8 cellular contexts compared by ENCODE assay signal in genomic region chr1:21651214-21652042, GRCh38. TPM values are rescaled to one million over a fixed set of nuclear protein-coding genes. Genes with fewer than 3 reads are reported as not detected.
DNase-seq lines count a peak whose midpoint lies in the region; ATAC-seq and TF ChIP-seq lines count a peak whose summit lies in the region.

No MANE protein-coding gene starts in this region.

- no peak overlapping the region for H3K27ac Mint-ChIP-seq in CD4-positive, alpha-beta T cell
- peak overlapping the region; percentile 43 for H3K27ac Mint-ChIP-seq in neural crest cell (ENCODE audit: unreplicated experiment)

- no peaks in the 10 kb centered on the region for H3K9me3 ChIP-seq in CD4-positive, alpha-beta T cell (ENCODE audit: control insufficient read depth, low read length)
- no peaks in the 10 kb centered on the region for H3K9me3 ChIP-seq in esophagus squamous epithelium

- no peaks in the 10 kb centered on the region for H3K9me3 Mint-ChIP-seq in CD4-positive, alpha-beta T cell
- no peaks in the 10 kb centered on the region for H3K9me3 Mint-ChIP-seq in neural crest cell

- peaks cover 6% of the 10 kb centered on the region for H3K27me3 Mint-ChIP-seq in CD4-positive, alpha-beta T cell
- H3K27me3 Mint-ChIP-seq in neural crest cell (ENCODE audit: low read depth), result peaks cover 27% of the 10 kb centered on the region

- TF ChIP-seq POLR2A in esophagus squamous epithelium (IDR thresholded peaks at IDR 0.05), result no peak

- H3K27me3 ChIP-seq in CD4-positive, alpha-beta T cell (ENCODE audit: control insufficient read depth, insufficient read depth, low read length), result peaks cover 15% of the 10 kb centered on the region
- H3K27me3 ChIP-seq in esophagus squamous epithelium, result peaks cover 0 to 56% (median 2%) of the 10 kb centered on the region in 4 donors

- H3K4me1 ChIP-seq in esophagus squamous epithelium, result peaks cover 8 to 40% (median 9%) of the 10 kb centered on the region in 3 donors

- intact Hi-C loops in CD4-positive, alpha-beta T cell (cut with DNase I, micrococcal nuclease), result loop anchor here in 1 of 2 experiments (10.0 kb wide), 1 partner anchor 397 kb away; no protein-coding TSS in a partner anchor
- intact Hi-C loops in esophagus squamous epithelium (cut with DNase I), result loop anchor here (10.0 kb wide), 2 partner anchors 127 to 287 kb away; no protein-coding TSS in a partner anchor

- no peaks in the 10 kb centered on the region for H3K36me3 Mint-ChIP-seq in CD4-positive, alpha-beta T cell (ENCODE audit: low read depth)
- no peaks in the 10 kb centered on the region for H3K36me3 Mint-ChIP-seq in neural crest cell (ENCODE audit: low read depth)

- 15 to 18% methylated on average over 9 of the region's 80 CpGs for WGBS in esophagus squamous epithelium, 2 donors

- peak in 9 of 10 experiments; percentile 20 to 56 (median 36) for DNase-seq in CD4-positive, alpha-beta T cell
- DNase-seq in LNCaP clone FGC (ENCODE audit: low read depth) (no peak), activated T-cell treated with anti-CD3 and anti-CD28 coated beads for 24 hours (ENCODE audit: low read depth) (peak; percentile 35), esophagus squamous epithelium (lab: John Stamatoyannopoulos, UW) (no peak), neural crest cell (ENCODE audit: low read depth, low spot score) (peak; percentile 28), SK-N-DZ (ENCODE audit: low spot score) (no peak)

- no peak overlapping the region for H3K27ac ChIP-seq in CD4-positive, alpha-beta T cell (ENCODE audit: low read depth, low read length)
- peak overlapping the region in 1 of 4 donors; percentile 10 for H3K27ac ChIP-seq in esophagus squamous epithelium

- CTCF ChIA-PET in CD4-positive, alpha-beta T cell (lab: Charles Lee), result no interaction called here

- ATAC-seq in CD4-positive, alpha-beta T cell (ENCODE audit: poor library complexity), result peak; percentile 84
- ATAC-seq in GM21737 (IDR thresholded peaks at IDR 0.05; ENCODE audit: unreplicated experiment) (no peak), GM19467 (IDR thresholded peaks at IDR 0.05; ENCODE audit: unreplicated experiment) (no peak)

- H3K4me3 ChIP-seq in LNCaP clone FGC (ENCODE audit: low read depth, low read length) (peak overlapping the region; percentile 52), esophagus squamous epithelium (peak overlapping the region; percentile 31 to 70 (median 44))

- POLR2A ChIA-PET in CD4-positive, alpha-beta T cell (lab: Charles Lee), result interaction anchor here (1.0 to 1.9 kb wide), 2 partner anchors 18 to 131 kb away, joined by 3 to 5 read pairs; partner anchors contain the start of gene RAP1GAP

- no peaks in the 10 kb centered on the region for H3K36me3 ChIP-seq in esophagus squamous epithelium

- H3K4me1 Mint-ChIP-seq in CD4-positive, alpha-beta T cell (ENCODE audit: low read depth), result peaks cover 17% of the 10 kb centered on the region
- H3K4me1 Mint-ChIP-seq in neural crest cell, result peaks cover 35% of the 10 kb centered on the region

- TF ChIP-seq CTCF in CD4-positive, alpha-beta T cell (IDR thresholded peaks at IDR 0.05), result no peak
- TF ChIP-seq CTCF in LNCaP clone FGC (IDR thresholded peaks at IDR 0.05; ENCODE audit: control insufficient read depth, extremely low read depth, insufficient read depth) (no peak), esophagus squamous epithelium (IDR thresholded peaks at IDR 0.05) (no peak), neural crest cell (conservative IDR thresholded peaks at IDR 0.05) (no peak)

- H3K4me3 Mint-ChIP-seq in CD4-positive, alpha-beta T cell, result peak overlapping the region; percentile 91
- peak overlapping the region; percentile 93 for H3K4me3 Mint-ChIP-seq in neural crest cell

RNA-seq across cellular contexts. Expression of gene RAP1GAP, which starts 17.7 kb away (rescaled TPM):
- under 1 TPM; 0.20 to 0.44 TPM for total RNA-seq in CD4-positive, alpha-beta T cell
- total RNA-seq in esophagus squamous epithelium (1 to 10 TPM; 1.9 to 6.8 (median 5.0) TPM), neural crest cell (5.3 and 7.4 TPM in 2 replicates)
- 0.71 and 1.4 TPM in 2 replicates for polyA plus RNA-seq in SK-N-DZ (2014; cell fraction: cytosol; rRNA removed)
- 3.6 and 3.7 TPM in 2 replicates for polyA plus RNA-seq in SK-N-DZ (2014; cell fraction: nucleus; rRNA removed)

Comparison
In these comparisons a context has a peak if more than half of its experiments do, and no peak if none do; other contexts are left out.
1. DNase-seq: peak in CD4-positive, alpha-beta T cell (9 of 10), activated T-cell treated with anti-CD3 and anti-CD28 coated beads for 24 hours (single experiment) and neural crest cell (single experiment); none in LNCaP clone FGC (single experiment), esophagus squamous epithelium (single experiment) and SK-N-DZ (single experiment).